In the genomic region with DNA sequence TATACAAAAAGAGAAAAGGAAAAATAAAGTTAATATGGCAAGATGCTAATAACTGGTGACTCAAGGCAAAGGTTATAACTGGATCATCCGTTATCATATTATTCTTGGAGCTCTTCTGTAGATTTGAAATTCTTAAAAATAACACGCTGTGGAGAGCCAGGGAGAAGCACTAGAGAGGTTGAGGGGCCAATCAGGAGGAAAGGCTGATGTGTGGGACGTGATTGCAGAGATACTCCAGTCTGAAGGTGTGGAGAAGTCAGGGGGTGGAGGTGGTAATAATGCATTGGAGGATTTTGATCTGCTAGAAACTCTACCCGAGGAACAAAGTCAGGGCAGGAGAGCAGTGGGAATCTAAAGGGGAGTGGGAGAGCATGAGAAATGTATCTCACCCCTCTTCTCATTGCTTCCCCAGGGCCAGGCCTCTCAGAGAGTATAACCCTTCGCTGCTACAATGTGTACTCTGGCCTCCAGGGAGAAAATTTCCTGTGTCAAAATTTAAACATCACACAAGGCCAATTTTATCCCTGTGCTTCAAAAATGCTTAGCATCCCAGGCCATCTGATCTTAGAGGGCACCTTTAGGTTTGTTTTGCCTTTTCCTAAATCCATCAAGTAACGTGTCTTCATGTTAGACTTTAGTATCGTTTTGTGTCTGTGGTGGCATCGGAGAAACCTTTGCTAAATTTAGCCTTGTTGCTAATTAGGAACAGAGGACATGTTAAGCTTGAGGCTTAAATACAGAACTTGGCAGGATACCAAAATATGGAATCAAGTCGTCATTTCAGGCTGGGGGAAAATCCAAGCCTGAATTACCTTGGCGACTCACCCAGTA, we compare ENCODE assay signal across 10 cellular contexts.
DNase-seq lines count a peak whose midpoint lies in the region; FAIRE-seq and TF ChIP-seq lines count a peak whose summit lies in the region.
"Had no signal": no experiment of that assay in that cellular context is flagged by ENCODE, and none has a peak within 500 bp of the region (broad histone marks: within the 10 kb centered on the region; RNA-seq: fewer than 3 reads in every experiment).

No MANE protein-coding gene starts in this region.

- H3K79me2 ChIP-seq in endothelial cell of umbilical vein (ENCODE audit: control insufficient read depth, insufficient read depth, low read length) = no peaks in the 10 kb centered on the region

- H3K27ac ChIP-seq in endothelial cell of umbilical vein (ENCODE audit: insufficient read depth, low read depth, low read length) = no peak overlapping the region

- H3K4me3 ChIP-seq in endothelial cell of umbilical vein (replicated peaks in 1 of 3; ENCODE audit: insufficient read depth in 1 of 3, low read depth in 1 of 3, low read length in 3 of 3) = no peak overlapping the region

- no peaks in the 10 kb centered on the region for H3K4me1 ChIP-seq in endothelial cell of umbilical vein (ENCODE audit: control insufficient read depth, extremely low read depth, insufficient read depth, low read length)

- BruUV-seq in endothelial cell of umbilical vein (replicated peaks; lab: Mats Ljungman, UMichigan) = no TSS peak

- in situ Hi-C loops in ACHN (cut with HindIII; ENCODE audit: low pct_ligation_motif_present, low pct_unique_long_range_greater_than_20kb, low sequenced_read_pairs) = no loop called here

- no peaks in the 10 kb centered on the region for H3K9me3 Mint-ChIP-seq in osteocyte (ENCODE audit: unreplicated experiment)

- dilution Hi-C loops in endothelial cell of umbilical vein (cut with MboI; ENCODE audit: extremely low pct_ligation_motif_present, low sequenced_read_pairs) = no loop called here

- peak; percentile 62 for FAIRE-seq in endothelial cell of umbilical vein (lab: Jason Lieb, UNC)

- no peaks in the 10 kb centered on the region for H3K27me3 Mint-ChIP-seq in osteocyte (ENCODE audit: unreplicated experiment)

- no peak for TF ChIP-seq POLR2A in endothelial cell of umbilical vein (IDR thresholded peaks at IDR 0.05; ENCODE audit: low read depth, low read length)

- H3K9ac ChIP-seq in endothelial cell of umbilical vein (replicated peaks; ENCODE audit: extremely low read depth, insufficient read depth, low read length) = no peak overlapping the region

- no peaks in the 10 kb centered on the region for H3K9me3 ChIP-seq in endothelial cell of umbilical vein (replicated peaks; ENCODE audit: control insufficient read depth, insufficient read depth, low read length)

- no peaks in the 10 kb centered on the region for H3K36me3 Mint-ChIP-seq in osteocyte (ENCODE audit: unreplicated experiment)
- H3K36me3 Mint-ChIP-seq: naive thymus-derived CD4-positive, alpha-beta T cell had no signal

- no peak for TF ChIP-seq CTCF in endothelial cell of umbilical vein (IDR thresholded peaks at IDR 0.05; ENCODE audit: extremely low read depth in 1 of 2, insufficient read depth in 1 of 2, low read depth in 1 of 2, low read length in 2 of 2)
- no peak for TF ChIP-seq CTCF in osteocyte (IDR thresholded peaks at IDR 0.05)

- H3K27ac Mint-ChIP-seq in osteocyte (ENCODE audit: unreplicated experiment) = peak overlapping the region; percentile 54
- H3K27ac Mint-ChIP-seq: naive thymus-derived CD4-positive, alpha-beta T cell had no signal

- CTCF ChIA-PET in endothelial cell of umbilical vein (lab: Charles Lee) = interaction anchor here (1.0 to 1.6 kb wide), 2 partner anchors 11 to 13 kb away, joined by 3 read pairs; no protein-coding TSS in a partner anchor

- DNase-seq in Kasumi-1 (lab: John Stamatoyannopoulos, UW) = peak; percentile 23 to 32
- DNase-seq in NCI-H524 treated with DMSO at 0.1 percent for 48 hours (lab: John Stamatoyannopoulos, UW) = peak; percentile 92
- DNase-seq in endothelial cell of umbilical vein (ENCODE audit: low read depth, low spot score) = peak; percentile 43
- DNase-seq in osteocyte (ENCODE audit: extremely low spot score, unreplicated experiment) = no peak
- no peak for DNase-seq in ACHN
- no peak for DNase-seq in HK-2 (ENCODE audit: unreplicated experiment)
- DNase-seq in DMS114 treated with DMSO at 0.1 percent for 48 hours (lab: John Stamatoyannopoulos, UW; ENCODE audit: unreplicated experiment) = no peak
- DNase-seq: GDM1; naive thymus-derived CD4-positive, alpha-beta T cell; stimulated activated CD4-positive, alpha-beta T cell treated with anti-CD3 and anti-CD28 coated beads, Interleukin-2, amount 100 ng/mL, for 24 hours had no signal

- no peaks in the 10 kb centered on the region for H3K9me1 ChIP-seq in endothelial cell of umbilical vein (replicated peaks; ENCODE audit: control insufficient read depth, extremely low read depth, insufficient read depth, low read length)

- no peaks in the 10 kb centered on the region for H3K36me3 ChIP-seq in endothelial cell of umbilical vein (ENCODE audit: control insufficient read depth in 2 of 2, extremely low read depth in 1 of 2, insufficient read depth in 2 of 2, low read length in 2 of 2)

- H2AFZ ChIP-seq in endothelial cell of umbilical vein (ENCODE audit: low read depth, low read length) = no peak overlapping the region

- no peaks in the 10 kb centered on the region for H4K20me1 ChIP-seq in endothelial cell of umbilical vein (replicated peaks; ENCODE audit: control insufficient read depth, extremely low read depth, insufficient read depth, low read length)

- H3K27me3 ChIP-seq in endothelial cell of umbilical vein (ENCODE audit: control insufficient read depth in 2 of 2, insufficient read depth in 2 of 2, low read length in 2 of 2) = no peaks in the 10 kb centered on the region

- intact Hi-C loops in endothelial cell of umbilical vein (cut with micrococcal nuclease) = no loop called here

- peaks cover 24% of the 10 kb centered on the region for H3K4me1 Mint-ChIP-seq in osteocyte (ENCODE audit: unreplicated experiment)

- no peak overlapping the region for H3K4me2 ChIP-seq in endothelial cell of umbilical vein (ENCODE audit: insufficient read depth, low read length)

- POLR2A ChIA-PET in endothelial cell of umbilical vein (lab: Charles Lee) = no interaction called here

- H3K4me3 Mint-ChIP-seq in osteocyte (ENCODE audit: unreplicated experiment) = no peak overlapping the region
- H3K4me3 Mint-ChIP-seq: naive thymus-derived CD4-positive, alpha-beta T cell had no signal

TF ChIP-seq in endothelial cell of umbilical vein, 7 proteins besides CTCF, POLR2A, EP300 and RAD21:
- TF ChIP-seq GATA2 (IDR thresholded peaks at IDR 0.05; ENCODE audit: insufficient read depth, insufficient read length, low read depth, low read length) (no peak), EZH2 (IDR thresholded peaks at IDR 0.05; ENCODE audit: borderline replicate concordance, low read depth, low read length, severe bottlenecking) (no peak), JUN (IDR thresholded peaks at IDR 0.05; ENCODE audit: borderline replicate concordance, insufficient read depth, insufficient read length, low read depth) (no peak), FOS (IDR thresholded peaks at IDR 0.05; ENCODE audit: borderline replicate concordance, insufficient read depth, low read length) (no peak), MYC (IDR thresholded peaks at IDR 0.05; ENCODE audit: low read depth, low read length) (no peak), POLR2AphosphoS5 (IDR thresholded peaks at IDR 0.05; ENCODE audit: insufficient read depth, low read depth, low read length) (no peak), MAX (IDR thresholded peaks at IDR 0.05; ENCODE audit: insufficient read depth, insufficient read length) (no peak)

Comparison
In these comparisons a context has a peak if more than half of its experiments do, and no peak if none do; other contexts are left out.
1. DNase-seq: peak in Kasumi-1 (2 of 2), NCI-H524 treated with DMSO at 0.1 percent for 48 hours (single experiment) and endothelial cell of umbilical vein (single experiment); none in osteocyte (single experiment), ACHN (single experiment), HK-2 (single experiment) and DMS114 treated with DMSO at 0.1 percent for 48 hours (single experiment).